Comparison of ENCODE assay signal across 32 cellular contexts in the genomic region with DNA sequence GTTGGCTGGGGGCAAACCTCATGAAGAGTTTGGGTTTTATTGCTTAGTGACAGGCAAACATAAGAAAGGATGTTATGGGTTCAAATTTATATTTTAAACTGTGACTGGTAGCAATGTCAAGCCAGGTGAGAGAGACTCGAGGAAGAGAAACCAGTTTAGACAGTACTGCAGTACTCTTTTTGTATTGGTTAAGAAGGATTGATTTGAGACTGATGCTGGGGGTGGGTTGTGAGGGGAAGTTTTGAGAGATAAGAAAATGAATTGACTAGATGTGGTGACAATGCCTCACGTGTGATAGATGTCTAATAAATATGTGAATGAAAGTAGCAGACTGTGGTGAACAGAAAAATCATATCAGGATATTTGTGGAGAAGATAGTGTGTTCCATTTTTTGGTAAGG.
"Had no signal": no experiment of that assay in that cellular context is flagged by ENCODE, and none has a peak within 500 bp of the region (broad histone marks: within the 10 kb centered on the region; RNA-seq: fewer than 3 reads in every experiment).

No MANE protein-coding gene starts in this region.

- H3K9me3 Mint-ChIP-seq: activated B cell treated with CpG ODN at 0.5 μM for 24 hours; activated naive CD4-positive, alpha-beta T cell treated with anti-CD3 and anti-CD28 coated beads for 36 hours; activated naive CD4-positive, alpha-beta T cell treated with anti-CD3 and anti-CD28 coated beads, Interleukin-2, amount 50 U/mL, for 24 hours; activated naive CD8-positive, alpha-beta T cell treated with anti-CD3 and anti-CD28 coated beads for 36 hours; activated naive CD8-positive, alpha-beta T cell treated with anti-CD3 and anti-CD28 coated beads, Interleukin-2, amount 50 U/mL, for 24 hours; activated T-helper 2 cell treated with anti-CD3 and anti-CD28 coated beads, Interferon-gamma antibody, Interleukin-2, Interleukin-4, amounts not matched to agents 10 μg/mL and 5 μg/mL and 100 μg/mL, durations not matched to agents 14 hours and 24 hours and 36 hours; T-helper 2 cell treated with Interferon-gamma antibody and Interleukin-4, amounts not matched to agents 5 μg/mL and 100 μg/mL, for 36 hours had no signal

- H3K9me3 ChIP-seq: adrenal gland, body of pancreas, esophagus squamous epithelium, gastroesophageal sphincter, heart right ventricle had no signal

- H3K27me3 ChIP-seq: adrenal gland, body of pancreas, esophagus squamous epithelium, gastroesophageal sphincter, heart right ventricle had no signal

- H3K36me3 ChIP-seq: adrenal gland, esophagus squamous epithelium, gastroesophageal sphincter, heart right ventricle, WERI-Rb-1 had no signal

- H3K4me3 ChIP-seq: adrenal gland, body of pancreas, esophagus squamous epithelium, gastroesophageal sphincter, heart right ventricle had no signal

- H3K27ac Mint-ChIP-seq: activated B cell treated with CpG ODN at 0.5 μM for 24 hours; activated CD4-positive, alpha-beta memory T cell treated with anti-CD3 and anti-CD28 coated beads, Interleukin-2, amount 10 ng/mL, durations not matched to agents 7 days and 5 days; activated CD4-positive, alpha-beta T cell treated with anti-CD3 and anti-CD28 coated beads, Interleukin-2, amount 10 ng/mL, durations not matched to agents 7 days and 5 days; activated naive CD4-positive, alpha-beta T cell treated with anti-CD3 and anti-CD28 coated beads for 36 hours; activated naive CD4-positive, alpha-beta T cell treated with anti-CD3 and anti-CD28 coated beads, Interleukin-2, amount 50 U/mL, for 24 hours; activated naive CD8-positive, alpha-beta T cell treated with anti-CD3 and anti-CD28 coated beads for 36 hours; activated naive CD8-positive, alpha-beta T cell treated with anti-CD3 and anti-CD28 coated beads, Interleukin-2, amount 50 U/mL, for 24 hours; activated T-helper 2 cell treated with anti-CD3 and anti-CD28 coated beads, Interferon-gamma antibody, Interleukin-2, Interleukin-4, amounts not matched to agents 10 μg/mL and 5 μg/mL and 100 μg/mL, durations not matched to agents 14 hours and 24 hours and 36 hours; T-helper 17 cell; T-helper 2 cell treated with Interferon-gamma antibody and Interleukin-4, amounts not matched to agents 5 μg/mL and 100 μg/mL, for 36 hours had no signal

- H3K4me1 Mint-ChIP-seq: activated naive CD8-positive, alpha-beta T cell treated with anti-CD3 and anti-CD28 coated beads, Interleukin-2, amount 50 U/mL, for 24 hours had no signal

- H3K27me3 Mint-ChIP-seq: activated B cell treated with CpG ODN at 0.5 μM for 24 hours; activated CD4-positive, alpha-beta memory T cell treated with anti-CD3 and anti-CD28 coated beads, Interleukin-2, amount 10 ng/mL, durations not matched to agents 7 days and 5 days; activated CD4-positive, alpha-beta T cell treated with anti-CD3 and anti-CD28 coated beads, Interleukin-2, amount 10 ng/mL, durations not matched to agents 7 days and 5 days; activated naive CD4-positive, alpha-beta T cell treated with anti-CD3 and anti-CD28 coated beads, Interleukin-2, amount 50 U/mL, for 24 hours; activated naive CD8-positive, alpha-beta T cell treated with anti-CD3 and anti-CD28 coated beads for 36 hours; activated naive CD8-positive, alpha-beta T cell treated with anti-CD3 and anti-CD28 coated beads, Interleukin-2, amount 50 U/mL, for 24 hours; T-helper 17 cell had no signal

- ATAC-seq: activated naive CD8-positive, alpha-beta T cell treated with anti-CD3 and anti-CD28 coated beads, Interleukin-2, amount 50 U/mL, for 24 hours; body of pancreas; gastroesophageal sphincter; heart right ventricle; T-helper 17 cell had no signal

- FAIRE-seq: colon, endometrium, endothelial cell of umbilical vein had no signal

- DNase-seq: activated B cell treated with CpG ODN at 0.5 μM for 24 hours; activated CD4-positive, alpha-beta memory T cell treated with anti-CD3 and anti-CD28 coated beads, Interleukin-2, amount 10 ng/mL, durations not matched to agents 7 days and 5 days; activated CD4-positive, alpha-beta T cell treated with anti-CD3 and anti-CD28 coated beads for 1 hour; activated CD4-positive, alpha-beta T cell treated with anti-CD3 and anti-CD28 coated beads for 4 hours; activated CD4-positive, alpha-beta T cell treated with anti-CD3 and anti-CD28 coated beads, Interleukin-2, amount 10 ng/mL, durations not matched to agents 7 days and 5 days; activated CD4-positive, alpha-beta T cell treated with anti-CD3 and anti-CD28 coated beads, Interleukin-2, amount 50 U/mL, for 4 hours; activated CD8-positive, alpha-beta memory T cell treated with anti-CD3 and anti-CD28 coated beads, Interleukin-2, amount 50 U/mL, for 48 hours; activated effector memory CD4-positive, alpha-beta T cell treated with anti-CD3 and anti-CD28 coated beads, Interleukin-2, amount 50 U/mL, for 16 hours; activated naive CD4-positive, alpha-beta T cell treated with anti-CD3 and anti-CD28 coated beads for 36 hours; activated naive CD8-positive, alpha-beta T cell treated with anti-CD3 and anti-CD28 coated beads for 36 hours; activated naive CD8-positive, alpha-beta T cell treated with anti-CD3 and anti-CD28 coated beads, Interleukin-2, amount 50 U/mL, for 24 hours; adrenal gland; amygdala; aorta; body of pancreas; caudate nucleus; effector CD8-positive, alpha-beta T cell; esophagus squamous epithelium; foreskin melanocyte; heart right ventricle; T-helper 1 cell; T-helper 17 cell; T1000; WERI-Rb-1 had no signal

- H3K4me1 ChIP-seq: adrenal gland, gastroesophageal sphincter had no signal

- H3K4me3 Mint-ChIP-seq: activated B cell treated with CpG ODN at 0.5 μM for 24 hours; activated CD4-positive, alpha-beta memory T cell treated with anti-CD3 and anti-CD28 coated beads, Interleukin-2, amount 10 ng/mL, durations not matched to agents 7 days and 5 days; activated CD4-positive, alpha-beta T cell treated with anti-CD3 and anti-CD28 coated beads, Interleukin-2, amount 10 ng/mL, durations not matched to agents 7 days and 5 days; activated naive CD4-positive, alpha-beta T cell treated with anti-CD3 and anti-CD28 coated beads for 36 hours; activated naive CD4-positive, alpha-beta T cell treated with anti-CD3 and anti-CD28 coated beads, Interleukin-2, amount 50 U/mL, for 24 hours; activated naive CD8-positive, alpha-beta T cell treated with anti-CD3 and anti-CD28 coated beads for 36 hours; activated naive CD8-positive, alpha-beta T cell treated with anti-CD3 and anti-CD28 coated beads, Interleukin-2, amount 50 U/mL, for 24 hours; T-helper 17 cell; T-helper 2 cell treated with Interferon-gamma antibody and Interleukin-4, amounts not matched to agents 5 μg/mL and 100 μg/mL, for 36 hours had no signal

- H3K27ac ChIP-seq: adrenal gland, body of pancreas, epithelial cell of prostate, esophagus squamous epithelium, gastroesophageal sphincter, heart right ventricle, WERI-Rb-1 had no signal
